In genomic region chr10:31087855-31088254, GRCh38 we compare ENCODE assay signal across 22 cellular contexts. TPM values are rescaled to one million over a fixed set of nuclear protein-coding genes. Genes with fewer than 3 reads are reported as not detected.
DNase-seq lines count a peak whose midpoint lies in the region; ATAC-seq and TF ChIP-seq lines count a peak whose summit lies in the region.
"Had no signal": no experiment of that assay in that cellular context is flagged by ENCODE, and none has a peak within 500 bp of the region (broad histone marks: within the 10 kb centered on the region; RNA-seq: fewer than 3 reads in every experiment).

No MANE protein-coding gene starts in this region.

- intact Hi-C loops in left ventricle myocardium superior (cut with micrococcal nuclease) (no loop called here), right cardiac atrium (cut with DNase I) (no loop called here)

- no peaks in the 10 kb centered on the region for H3K36me3 ChIP-seq in DND-41 (ENCODE audit: insufficient read depth, low read length)
- H3K36me3 ChIP-seq in ectodermal cell (ENCODE audit: control insufficient read depth, insufficient read depth, low read length) = no peaks in the 10 kb centered on the region
- no peaks in the 10 kb centered on the region for H3K36me3 ChIP-seq in osteoblast (ENCODE audit: insufficient read depth, low read length)
- H3K36me3 ChIP-seq: BLaER1 treated with 17β-estradiol and CSF1 and Interleukin-3, amounts not matched to agents 10 nM and 100 nM; SJSA1 had no signal

- H3K4me3 ChIP-seq in DND-41 (ENCODE audit: low read depth in 1 of 2, low read length in 2 of 2) (no peak overlapping the region), ectodermal cell (ENCODE audit: insufficient read depth, low read depth, low read length) (no peak overlapping the region), osteoblast (ENCODE audit: insufficient read depth, low read length) (no peak overlapping the region), right cardiac atrium (ENCODE audit: low read length) (no peak overlapping the region)
- H3K4me3 ChIP-seq in Jurkat, Clone E6-1 (ENCODE audit: low read length) = no peak overlapping the region
- H3K4me3 ChIP-seq: A549; BLaER1 treated with 17β-estradiol and CSF1 and Interleukin-3, amounts not matched to agents 10 nM and 100 nM; SJSA1 had no signal

- 63 to 67% methylated on average over 1 of the region's 1 CpG for WGBS in ectodermal cell, 2 experiments
- 90% methylated on average over 1 of the region's 1 CpG for WGBS in right cardiac atrium

- H3K27ac ChIP-seq in DND-41 (ENCODE audit: low read length) (peak overlapping the region; percentile 91), ectodermal cell (ENCODE audit: insufficient read depth, low read depth, low read length, poor library complexity, severe bottlenecking) (peak overlapping the region; percentile 3), osteoblast (ENCODE audit: low read depth, low read length) (no peak overlapping the region), right cardiac atrium (ENCODE audit: low read length) (no peak overlapping the region)
- H3K27ac ChIP-seq: A549; BLaER1 treated with 17β-estradiol and CSF1 and Interleukin-3, amounts not matched to agents 10 nM and 100 nM; SJSA1 had no signal

- no peaks in the 10 kb centered on the region for H4K20me1 ChIP-seq in DND-41 (ENCODE audit: insufficient read depth, low read length)
- H4K20me1 ChIP-seq in osteoblast (ENCODE audit: insufficient read depth, low read length) = no peaks in the 10 kb centered on the region
- H4K20me1 ChIP-seq: BLaER1 treated with 17β-estradiol and CSF1 and Interleukin-3, amounts not matched to agents 10 nM and 100 nM had no signal

- TF ChIP-seq CTCF in DND-41 (IDR thresholded peaks at IDR 0.05; ENCODE audit: borderline replicate concordance, extremely low read depth, low read length, poor library complexity, severe bottlenecking) (no peak), osteoblast (IDR thresholded peaks at IDR 0.05; ENCODE audit: extremely low read depth, low read depth, low read length) (no peak)

- H3K9me3 ChIP-seq in DND-41 (ENCODE audit: insufficient read depth, low read length, severe bottlenecking) = no peaks in the 10 kb centered on the region
- H3K9me3 ChIP-seq in ectodermal cell (ENCODE audit: control insufficient read depth, low read length) = no peaks in the 10 kb centered on the region
- no peaks in the 10 kb centered on the region for H3K9me3 ChIP-seq in osteoblast (ENCODE audit: low read depth, low read length)
- H3K9me3 ChIP-seq in right cardiac atrium (ENCODE audit: control insufficient read depth, low read length) = no peaks in the 10 kb centered on the region
- H3K9me3 ChIP-seq: A549; BLaER1 treated with 17β-estradiol and CSF1 and Interleukin-3, amounts not matched to agents 10 nM and 100 nM; SJSA1 had no signal

- peak; percentile 77 for DNase-seq in DND-41
- peak; percentile 65 for DNase-seq in Jurkat, Clone E6-1 (ENCODE audit: low read depth, low spot score)
- DNase-seq in osteoblast (ENCODE audit: insufficient read length, low spot score, missing footprints) = no peak
- no peak for DNase-seq in DMS79 (lab: John Stamatoyannopoulos, UW)
- DNase-seq in left ventricle myocardium superior = no peak
- DNase-seq in right cardiac atrium = no peak
- DNase-seq: AML-193; CD4-positive, alpha-beta T cell; GF-D8; GOT3; Kasumi-1; NCI-H2029; NCI-H446; NCI-H524 treated with DMSO at 0.1 percent for 48 hours; NCI-H774; Right ventricle myocardium superior; RPMI8226 had no signal

- no peaks in the 10 kb centered on the region for H3K27me3 ChIP-seq in DND-41 (ENCODE audit: insufficient read depth, low read length, poor library complexity)
- no peaks in the 10 kb centered on the region for H3K27me3 ChIP-seq in ectodermal cell (ENCODE audit: control insufficient read depth, insufficient read depth, low read length, poor library complexity, severe bottlenecking)
- H3K27me3 ChIP-seq in osteoblast (ENCODE audit: insufficient read depth, low read length) = no peaks in the 10 kb centered on the region
- no peaks in the 10 kb centered on the region for H3K27me3 ChIP-seq in right cardiac atrium (ENCODE audit: control insufficient read depth, insufficient read depth)
- H3K27me3 ChIP-seq: BLaER1 treated with 17β-estradiol and CSF1 and Interleukin-3, amounts not matched to agents 10 nM and 100 nM; SJSA1 had no signal

- H3K4me1 ChIP-seq in DND-41 (ENCODE audit: insufficient read depth, low read length) (peaks cover 96% of the 10 kb centered on the region), ectodermal cell (ENCODE audit: control insufficient read depth, insufficient read depth, low read length) (peaks cover 10% of the 10 kb centered on the region), osteoblast (ENCODE audit: insufficient read depth, low read length) (peaks cover 3% of the 10 kb centered on the region), right cardiac atrium (ENCODE audit: control insufficient read depth, insufficient read depth, low read length) (no peaks in the 10 kb centered on the region)
- H3K4me1 ChIP-seq: A549 had no signal

- H3K4me2 ChIP-seq in DND-41 (ENCODE audit: insufficient read depth, low read length) (peak overlapping the region; percentile 44), osteoblast (ENCODE audit: insufficient read depth, low read length) (no peak overlapping the region)
- H3K4me2 ChIP-seq: A549 had no signal

- peak; percentile 58 for ATAC-seq in DND-41 (ENCODE audit: insufficient read depth, low read depth)
- ATAC-seq in left ventricle myocardium superior = no peak
- ATAC-seq in right cardiac atrium = no peak
- ATAC-seq: A549, HCT116 had no signal

- peaks cover 17% of the 10 kb centered on the region for H3K79me2 ChIP-seq in DND-41 (ENCODE audit: insufficient read depth, low read length)
- H3K79me2 ChIP-seq in osteoblast (ENCODE audit: insufficient read depth, low read length) = no peaks in the 10 kb centered on the region

- peak overlapping the region; percentile 37 for H3K9ac ChIP-seq in DND-41 (ENCODE audit: low read depth, low read length)
- H3K9ac ChIP-seq: BLaER1 treated with 17β-estradiol and CSF1 and Interleukin-3, amounts not matched to agents 10 nM and 100 nM had no signal

- H2AFZ ChIP-seq in DND-41 (ENCODE audit: low read depth, low read length) (peak overlapping the region; percentile 42), osteoblast (ENCODE audit: low read length) (peak overlapping the region; percentile 2)

RNA-seq across cellular contexts. Expression of gene ZNF438, which starts 56.2 kb away (rescaled TPM):
- polyA plus RNA-seq in Jurkat, Clone E6-1 (2012; ENCODE audit: insufficient read depth, insufficient read length) = 5.1 TPM
- polyA plus RNA-seq in ectodermal cell (2013, experiment 1 of 4) = 4.5 TPM
- polyA plus RNA-seq in ectodermal cell (2013, experiment 2 of 4) = 4.6 TPM
- polyA plus RNA-seq in ectodermal cell (2013, experiment 3 of 4) = 4.8 TPM
- 4.4 TPM for polyA plus RNA-seq in ectodermal cell (2013, experiment 4 of 4)
- total RNA-seq in osteoblast (4.3 and 5.0 TPM in 2 replicates), left ventricle myocardium superior (13.9 TPM), right cardiac atrium (10 to 100 TPM; 15.2 to 17.1 (median 15.9) TPM)
- polyA plus RNA-seq in right cardiac atrium = 14.9 TPM

Comparison
In these comparisons a context has a peak if more than half of its experiments do, and no peak if none do; other contexts are left out.
1. DNase-seq: peak in DND-41 (single experiment) and Jurkat, Clone E6-1 (single experiment); none in osteoblast (single experiment), DMS79 (single experiment), left ventricle myocardium superior (single experiment) and right cardiac atrium (0 of 3).
2. H3K27ac ChIP-seq: peak in DND-41 (single experiment) and ectodermal cell (single experiment); none in osteoblast (single experiment) and right cardiac atrium (single experiment).